ENCODE assay signal across 10 cellular contexts in genomic region chrX:17535229-17535628, GRCh38.
DNase-seq lines count a peak whose midpoint lies in the region; ATAC-seq, FAIRE-seq and TF ChIP-seq lines count a peak whose summit lies in the region.
"Had no signal": no experiment of that assay in that cellular context is flagged by ENCODE, and none has a peak within 500 bp of the region (broad histone marks: within the 10 kb centered on the region; RNA-seq: fewer than 3 reads in every experiment).

No MANE protein-coding gene starts in this region.

- no peak for FAIRE-seq in keratinocyte (lab: Jason Lieb, UNC)
- FAIRE-seq: A204.1 had no signal

- intact Hi-C loops in transverse colon (cut with DNase I; ENCODE audit: low total_unique reads): no loop called here

- no peak overlapping the region for H3K9ac ChIP-seq in keratinocyte (ENCODE audit: control insufficient read depth, extremely low read depth, insufficient read depth, low read length)

- H3K4me1 ChIP-seq in keratinocyte (ENCODE audit: control insufficient read depth, extremely low read depth, insufficient read depth, low read length) (no peaks in the 10 kb centered on the region), transverse colon (peaks cover 0 to 4% (median 0%) of the 10 kb centered on the region in 4 donors)

- peak; percentile 45 for ATAC-seq in HG03520 (IDR thresholded peaks at IDR 0.05; ENCODE audit: unreplicated experiment)
- no peak for ATAC-seq in GM18519 (IDR thresholded peaks at IDR 0.05; ENCODE audit: low FRiP score, unreplicated experiment)

- no peak overlapping the region for H3K4me3 ChIP-seq in keratinocyte (ENCODE audit: control insufficient read depth in 2 of 3, extremely low read depth in 1 of 3, insufficient read depth in 2 of 3, low read depth in 1 of 3, low read length in 3 of 3)
- no peak overlapping the region for H3K4me3 ChIP-seq in transverse colon

- no peak for TF ChIP-seq POLR2A in transverse colon (IDR thresholded peaks at IDR 0.05)

- in situ Hi-C loops in transverse colon (cut with MboI; ENCODE audit: low pct_ligation_motif_present in 1 of 4, low pct_unique_long_range_greater_than_20kb in 1 of 4, low sequenced_read_pairs in 3 of 4): no loop called here

- WGBS in transverse colon (ENCODE audit: low coverage in 1 of 2), 2 donors: 73% methylated on average over 4 of the region's 4 CpGs; no CpG with 5 or more reads in 1 of the 2 donors

- no peaks in the 10 kb centered on the region for H3K79me2 ChIP-seq in keratinocyte (ENCODE audit: control insufficient read depth, insufficient read depth, low read length)

- DNase-seq in DMS 273 (lab: John Stamatoyannopoulos, UW; ENCODE audit: unreplicated experiment) (peak; percentile 25), DMS 273 treated with DMSO at 0.1 percent for 48 hours (lab: John Stamatoyannopoulos, UW) (no peak), keratinocyte (ENCODE audit: low read depth, low spot score) (no peak), transverse colon (peak; percentile 31), NCI-H1105 (lab: John Stamatoyannopoulos, UW) (no peak)
- peak; percentile 55 for DNase-seq in activated CD8-positive, alpha-beta memory T cell treated with anti-CD3 and anti-CD28 coated beads, Interleukin-2, amount 50 U/mL, for 48 hours
- DNase-seq: naive B cell had no signal

- no peaks in the 10 kb centered on the region for H4K20me1 ChIP-seq in keratinocyte (ENCODE audit: control insufficient read depth, extremely low read depth, insufficient read depth, low read length)

- H3K36me3 ChIP-seq in keratinocyte (ENCODE audit: control insufficient read depth in 2 of 2, extremely low read depth in 1 of 2, insufficient read depth in 2 of 2, low read length in 2 of 2) (no peaks in the 10 kb centered on the region), transverse colon (no peaks in the 10 kb centered on the region)

- H2AFZ ChIP-seq in keratinocyte (ENCODE audit: control insufficient read depth, low read length): no peak overlapping the region

- H3K27me3 ChIP-seq in keratinocyte (ENCODE audit: control insufficient read depth, extremely low read depth, insufficient read depth, low read length): no peaks in the 10 kb centered on the region
- H3K27me3 ChIP-seq in transverse colon: no peaks in the 10 kb centered on the region

- H3K4me2 ChIP-seq in keratinocyte (ENCODE audit: control insufficient read depth, extremely low read depth, insufficient read depth, low read depth, low read length): no peak overlapping the region

- H3K27ac ChIP-seq in keratinocyte (ENCODE audit: control insufficient read depth, insufficient read depth, low read length) (no peak overlapping the region), transverse colon (no peak overlapping the region)

- dilution Hi-C loops in keratinocyte (cut with MboI; ENCODE audit: extremely low pct_ligation_motif_present, low sequenced_read_pairs): no loop called here

- TF ChIP-seq CTCF in keratinocyte (optimal IDR thresholded peaks at IDR 0.05 in 1 of 3, IDR thresholded peaks at IDR 0.05 in 1 of 3, conservative IDR thresholded peaks at IDR 0.05 in 1 of 3; ENCODE audit: extremely low read depth in 1 of 3, insufficient read depth in 2 of 3, low read length in 3 of 3): peak; percentile 51 to 76 (median 56)
- TF ChIP-seq CTCF in transverse colon (IDR thresholded peaks at IDR 0.05): peak in 3 of 5 experiments; percentile 15 to 40 (median 18)

- H3K9me3 ChIP-seq in keratinocyte (ENCODE audit: control insufficient read depth, low read depth, low read length): no peaks in the 10 kb centered on the region
- H3K9me3 ChIP-seq in transverse colon: no peaks in the 10 kb centered on the region

- H3K9me1 ChIP-seq in keratinocyte (ENCODE audit: control insufficient read depth, extremely low read depth, insufficient read depth, low read length): no peaks in the 10 kb centered on the region

- TF ChIP-seq EP300 in transverse colon (IDR thresholded peaks at IDR 0.05; ENCODE audit: low read depth): no peak

Comparison
In these comparisons a context has a peak if more than half of its experiments do, and no peak if none do; other contexts are left out.
1. DNase-seq: peak in DMS 273 (single experiment), activated CD8-positive, alpha-beta memory T cell treated with anti-CD3 and anti-CD28 coated beads, Interleukin-2, amount 50 U/mL, for 48 hours (single experiment) and transverse colon (single experiment); none in DMS 273 treated with DMSO at 0.1 percent for 48 hours (single experiment), keratinocyte (single experiment) and NCI-H1105 (single experiment).